Comparison of ENCODE assay signal across 1 cellular context in genomic region chr6:138945354-138945753, GRCh38.
TF ChIP-seq lines count a peak whose summit lies in the region.

No MANE protein-coding gene starts in this region.

TF ChIP-seq in GM23338, 12 proteins besides CTCF, POLR2A, EP300 and RAD21 (continued from another document):
- TF ChIP-seq ZNF462 (CRISPR knock-in tag; IDR thresholded peaks at IDR 0.05) (no peak), NANOG (IDR thresholded peaks at IDR 0.05; ENCODE audit: borderline replicate concordance) (no peak), STAT1 (IDR thresholded peaks at IDR 0.05; ENCODE audit: unreplicated experiment) (no peak), ZNF114 (CRISPR knock-in tag; IDR thresholded peaks at IDR 0.05) (no peak), EZH2phosphoT487 (IDR thresholded peaks at IDR 0.05; ENCODE audit: unreplicated experiment) (no peak), REST (IDR thresholded peaks at IDR 0.05; ENCODE audit: unreplicated experiment) (no peak)
